Comparison of ENCODE assay signal across 1 cellular context in genomic region chr1:61709908-61710289, GRCh38.
TF ChIP-seq lines count a peak whose summit lies in the region.

No MANE protein-coding gene starts in this region.

TF ChIP-seq in HepG2, 621 proteins besides CTCF, POLR2A, EP300 and RAD21:
- TF ChIP-seq DBP (CRISPR knock-in tag; IDR thresholded peaks at IDR 0.05; ENCODE audit: not compliant biosample characterization) (no peak), SIN3A (IDR thresholded peaks at IDR 0.05; ENCODE audit: borderline replicate concordance, low read depth, low read length) (no peak), HNF4A (CRISPR knock-in tag; IDR thresholded peaks at IDR 0.05) (0 out of 2 replicates have a peak, but pooled peaks have one; percentile 11)
